ENCODE assay signal across 2 cellular contexts in genomic region chr4:100429616-100430015, GRCh38.
TF ChIP-seq lines count a peak whose summit lies in the region.

No MANE protein-coding gene starts in this region.

TF ChIP-seq in HepG2, 621 proteins besides CTCF, POLR2A, EP300 and RAD21:
- no peak for TF ChIP-seq SNAI1 (CRISPR knock-in tag; IDR thresholded peaks at IDR 0.05; ENCODE audit: borderline replicate concordance)
- TF ChIP-seq FOXP1 (IDR thresholded peaks at IDR 0.05) = no peak
- TF ChIP-seq FOXP1 (CRISPR knock-in tag; IDR thresholded peaks at IDR 0.05) = no peak
- peak; percentile 82 for TF ChIP-seq ATF7 (IDR thresholded peaks at IDR 0.05)
- TF ChIP-seq ATF7 (CRISPR knock-in tag; IDR thresholded peaks at IDR 0.05) = no peak
- TF ChIP-seq TFDP1 (CRISPR knock-in tag; IDR thresholded peaks at IDR 0.05; ENCODE audit: borderline replicate concordance) = no peak
- TF ChIP-seq, protein P1, sequence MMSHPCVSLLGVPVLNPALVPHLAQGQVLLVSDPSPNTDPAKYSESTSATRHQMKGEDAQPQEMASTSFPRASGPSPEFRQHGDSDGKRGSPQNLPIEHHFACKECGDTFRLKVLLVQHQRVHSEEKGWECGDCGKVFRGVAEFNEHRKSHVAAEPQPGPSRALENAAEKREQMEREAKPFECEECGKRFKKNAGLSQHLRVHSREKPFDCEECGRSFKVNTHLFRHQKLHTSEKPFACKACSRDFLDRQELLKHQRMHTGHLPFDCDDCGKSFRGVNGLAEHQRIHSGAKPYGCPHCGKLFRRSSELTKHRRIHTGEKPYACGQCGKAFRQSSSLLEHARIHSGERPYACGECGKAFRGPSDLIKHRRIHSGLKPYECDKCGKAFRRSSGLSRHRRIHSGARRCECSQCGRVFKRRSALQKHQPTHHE (CRISPR knock-in tag; IDR thresholded peaks at IDR 0.05; ENCODE audit: borderline replicate concordance) = no peak
- no peak for TF ChIP-seq ZFYVE20 (CRISPR knock-in tag; IDR thresholded peaks at IDR 0.05; ENCODE audit: borderline replicate concordance, low read depth)
- TF ChIP-seq KLF12 (CRISPR knock-in tag; IDR thresholded peaks at IDR 0.05; ENCODE audit: borderline replicate concordance) = no peak
TF ChIP-seq in HepG2: peak in this region for 1.

TF ChIP-seq in SK-N-SH treated with all-trans-retinoic acid at 6 μM for 48 hours, 23 proteins besides CTCF, POLR2A, EP300 and RAD21:
- TF ChIP-seq TCF4 (CRISPR knock-in tag; IDR thresholded peaks at IDR 0.05; ENCODE audit: borderline replicate concordance) (peak; percentile 81; the same call in 1 of the 2 replicates), ISL1 (CRISPR knock-in tag; IDR thresholded peaks at IDR 0.05) (peak; percentile 49; the same call in 1 of the 2 replicates), RARB (CRISPR knock-in tag; IDR thresholded peaks at IDR 0.05) (no peak)
